11 cellular contexts compared by ENCODE assay signal in genomic region chr6:113805167-113805835, GRCh38. TPM values are rescaled to one million over a fixed set of nuclear protein-coding genes. Genes with fewer than 3 reads are reported as not detected.
DNase-seq lines count a peak whose midpoint lies in the region; ATAC-seq and TF ChIP-seq lines count a peak whose summit lies in the region.
"Had no signal": no experiment of that assay in that cellular context is flagged by ENCODE, and none has a peak within 500 bp of the region (broad histone marks: within the 10 kb centered on the region; RNA-seq: fewer than 3 reads in every experiment).

No MANE protein-coding gene starts in this region.

- ATAC-seq in GM19467 (IDR thresholded peaks at IDR 0.05; ENCODE audit: unreplicated experiment) (peak; percentile 91), HG03354 (IDR thresholded peaks at IDR 0.05; ENCODE audit: poor library complexity, severe bottlenecking, unreplicated experiment) (peak; percentile 91), gastroesophageal sphincter (no peak)

- DNase-seq in CD1c-positive myeloid dendritic cell (ENCODE audit: extremely low spot score) (peak; percentile 65), dermis microvascular lymphatic vessel endothelial cell (ENCODE audit: low read depth in 2 of 2) (peak; percentile 4 to 9), NCI-H2029 treated with DMSO at 0.1 percent for 48 hours (lab: John Stamatoyannopoulos, UW) (no peak), HCEC 1CT (no peak), NCI-H187 (lab: John Stamatoyannopoulos, UW) (no peak)
- DNase-seq: activated naive CD8-positive, alpha-beta T cell treated with anti-CD3 and anti-CD28 coated beads, Interleukin-2, amount 10 ng/mL, durations not matched to agents 7 days and 5 days had no signal

- H3K9me3 ChIP-seq in gastroesophageal sphincter: no peaks in the 10 kb centered on the region
- H3K9me3 ChIP-seq: BLaER1, thoracic aorta had no signal

- 47 to 49% methylated on average over 5 to 7 of the region's 7 CpGs for WGBS in gastroesophageal sphincter (ENCODE audit: low coverage in 1 of 2), 2 donors

- no peaks in the 10 kb centered on the region for H3K4me1 ChIP-seq in gastroesophageal sphincter

- H3K27me3 ChIP-seq in gastroesophageal sphincter: no peaks in the 10 kb centered on the region
- H3K27me3 ChIP-seq: BLaER1 had no signal

- H3K4me3 ChIP-seq in gastroesophageal sphincter: no peak overlapping the region
- H3K4me3 ChIP-seq: BLaER1, thoracic aorta had no signal

- TF ChIP-seq CTCF in gastroesophageal sphincter (IDR thresholded peaks at IDR 0.05): no peak

- TF ChIP-seq EP300 in gastroesophageal sphincter (IDR thresholded peaks at IDR 0.05): no peak

- peak overlapping the region in 2 of 4 donors; percentile 21 to 53 for H3K27ac ChIP-seq in gastroesophageal sphincter
- H3K27ac ChIP-seq: BLaER1, thoracic aorta had no signal

- no peaks in the 10 kb centered on the region for H3K36me3 ChIP-seq in gastroesophageal sphincter
- H3K36me3 ChIP-seq: BLaER1, thoracic aorta had no signal

- no peak for TF ChIP-seq POLR2A in gastroesophageal sphincter (IDR thresholded peaks at IDR 0.05)

RNA-seq across cellular contexts. Expression of gene MARCKS, which starts 51.8 kb away (rescaled TPM):
- total RNA-seq in dermis microvascular lymphatic vessel endothelial cell (218 and 247 TPM in 2 replicates), gastroesophageal sphincter (10 to 100 TPM; 17.7 to 36.4 (median 25.5) TPM)

Comparison
In these comparisons a context has a peak if more than half of its experiments do, and no peak if none do; other contexts are left out.
1. DNase-seq: peak in CD1c-positive myeloid dendritic cell (single experiment) and dermis microvascular lymphatic vessel endothelial cell (2 of 2); none in NCI-H2029 treated with DMSO at 0.1 percent for 48 hours (single experiment), HCEC 1CT (single experiment) and NCI-H187 (0 of 2).